1 cellular context compared by ENCODE assay signal in genomic region chr19:6279931-6280591, GRCh38.
TF ChIP-seq lines count a peak whose summit lies in the region.

MLLT1 (minus strand) TSS chr19:6279975; CDS start chr19:6279784, 191 bp downstream.

TF ChIP-seq in HepG2, 621 proteins besides CTCF, POLR2A, EP300 and RAD21 (continued from another document and continues in another):
- TF ChIP-seq XBP1 (CRISPR knock-in tag; IDR thresholded peaks at IDR 0.05) = no peak; the same call in 1 of the 2 replicates
- no peak for TF ChIP-seq ZNF772 (CRISPR knock-in tag; IDR thresholded peaks at IDR 0.05)
- peak; percentile 72 for TF ChIP-seq ZNF639 (CRISPR knock-in tag; conservative IDR thresholded peaks at IDR 0.05)
- TF ChIP-seq TRIM24 (CRISPR knock-in tag; IDR thresholded peaks at IDR 0.05) = no peak
- no peak; the same call in 1 of the 2 replicates for TF ChIP-seq ZNF556 (CRISPR knock-in tag; IDR thresholded peaks at IDR 0.05; ENCODE audit: borderline replicate concordance)
- no peak for TF ChIP-seq ZNF337 (CRISPR knock-in tag; IDR thresholded peaks at IDR 0.05; ENCODE audit: borderline replicate concordance, low read depth)
- TF ChIP-seq ZNF329 (CRISPR knock-in tag; IDR thresholded peaks at IDR 0.05; ENCODE audit: low read depth) = no peak
- no peak for TF ChIP-seq NR3C1 (CRISPR knock-in tag; IDR thresholded peaks at IDR 0.05)
- no peak for TF ChIP-seq SNAPC5 (CRISPR knock-in tag; IDR thresholded peaks at IDR 0.05; ENCODE audit: borderline replicate concordance)
- no peak for TF ChIP-seq SIX4 (CRISPR knock-in tag; IDR thresholded peaks at IDR 0.05)
- no peak for TF ChIP-seq HMG20A (CRISPR knock-in tag; IDR thresholded peaks at IDR 0.05; ENCODE audit: borderline replicate concordance)
- no peak for TF ChIP-seq ZNF17 (CRISPR knock-in tag; IDR thresholded peaks at IDR 0.05)
- no peak for TF ChIP-seq ZNF703 (CRISPR knock-in tag; IDR thresholded peaks at IDR 0.05; ENCODE audit: borderline replicate concordance)
- peak; percentile 60; the same call in 1 of the 2 replicates for TF ChIP-seq ZSCAN21 (CRISPR knock-in tag; IDR thresholded peaks at IDR 0.05; ENCODE audit: borderline replicate concordance)
- no peak for TF ChIP-seq ZBTB34 (CRISPR knock-in tag; IDR thresholded peaks at IDR 0.05)
- no peak for TF ChIP-seq ZNF878 (CRISPR knock-in tag; IDR thresholded peaks at IDR 0.05)
- TF ChIP-seq ZNF468 (CRISPR knock-in tag; IDR thresholded peaks at IDR 0.05) = no peak
- peak; percentile 88 for TF ChIP-seq REL (CRISPR knock-in tag; conservative IDR thresholded peaks at IDR 0.05)
- no peak for TF ChIP-seq PAX8 (CRISPR knock-in tag; IDR thresholded peaks at IDR 0.05; ENCODE audit: borderline replicate concordance)
- no peak for TF ChIP-seq ZNF446 (CRISPR knock-in tag; IDR thresholded peaks at IDR 0.05)
- TF ChIP-seq ZNF343 (CRISPR knock-in tag; IDR thresholded peaks at IDR 0.05) = no peak
- 0 out of 2 replicates have a peak, but pooled peaks have one; percentile 26 for TF ChIP-seq DNMT3B (CRISPR knock-in tag; conservative IDR thresholded peaks at IDR 0.05)
- TF ChIP-seq ZNF562 (CRISPR knock-in tag; IDR thresholded peaks at IDR 0.05; ENCODE audit: borderline replicate concordance) = peak; percentile 56; the same call in 1 of the 2 replicates
- no peak for TF ChIP-seq ETS1 (CRISPR knock-in tag; IDR thresholded peaks at IDR 0.05)
- TF ChIP-seq ZNF746 (CRISPR knock-in tag; IDR thresholded peaks at IDR 0.05) = peak; percentile 87
- TF ChIP-seq MTA3 (CRISPR knock-in tag; IDR thresholded peaks at IDR 0.05) = no peak
- no peak for TF ChIP-seq ZNF781 (CRISPR knock-in tag; IDR thresholded peaks at IDR 0.05; ENCODE audit: borderline replicate concordance, not compliant biosample characterization)
- no peak for TF ChIP-seq RBAK (CRISPR knock-in tag; IDR thresholded peaks at IDR 0.05)
- no peak for TF ChIP-seq NRL (CRISPR knock-in tag; IDR thresholded peaks at IDR 0.05; ENCODE audit: borderline replicate concordance)
- peak; percentile 73 for TF ChIP-seq CREB1 (IDR thresholded peaks at IDR 0.05)
- TF ChIP-seq CREB1 (CRISPR knock-in tag; IDR thresholded peaks at IDR 0.05) = no peak
- TF ChIP-seq ZNF333 (CRISPR knock-in tag; IDR thresholded peaks at IDR 0.05; ENCODE audit: borderline replicate concordance) = 0 out of 2 replicates have a peak, but pooled peaks have one; percentile 34
- TF ChIP-seq ZNF264 (CRISPR knock-in tag; IDR thresholded peaks at IDR 0.05) = no peak
- TF ChIP-seq BRCA1 (CRISPR knock-in tag; IDR thresholded peaks at IDR 0.05) = no peak
- no peak for TF ChIP-seq ZBTB42 (CRISPR knock-in tag; IDR thresholded peaks at IDR 0.05)
- peak; percentile 94 for TF ChIP-seq ERF (CRISPR knock-in tag; IDR thresholded peaks at IDR 0.05)
- no peak for TF ChIP-seq KDM6A (CRISPR knock-in tag; IDR thresholded peaks at IDR 0.05; ENCODE audit: low read depth)
- no peak for TF ChIP-seq ZFP1 (CRISPR knock-in tag; IDR thresholded peaks at IDR 0.05)
- peak; percentile 59 for TF ChIP-seq SAP130 (CRISPR knock-in tag; IDR thresholded peaks at IDR 0.05; ENCODE audit: low read depth)
- TF ChIP-seq ZNF101 (CRISPR knock-in tag; IDR thresholded peaks at IDR 0.05; ENCODE audit: borderline replicate concordance, low read depth) = no peak
- TF ChIP-seq POGK (CRISPR knock-in tag; conservative IDR thresholded peaks at IDR 0.05) = no peak; the same call in 1 of the 2 replicates
- TF ChIP-seq HMGXB3 (CRISPR knock-in tag; IDR thresholded peaks at IDR 0.05; ENCODE audit: borderline replicate concordance) = no peak
- TF ChIP-seq ZNF33A (CRISPR knock-in tag; IDR thresholded peaks at IDR 0.05; ENCODE audit: borderline replicate concordance) = no peak
- peak; percentile 50; the same call in 1 of the 2 replicates for TF ChIP-seq ZNF558 (CRISPR knock-in tag; IDR thresholded peaks at IDR 0.05; ENCODE audit: borderline replicate concordance)
- TF ChIP-seq ZNF138 (CRISPR knock-in tag; IDR thresholded peaks at IDR 0.05; ENCODE audit: low read depth) = peak; percentile 31; the same call in 1 of the 2 replicates
- TF ChIP-seq U2AF1 (optimal IDR thresholded peaks at IDR 0.05; ENCODE audit: low read depth, low read length) = no peak
- no peak; the same call in 1 of the 2 replicates for TF ChIP-seq ZNF891 (CRISPR knock-in tag; IDR thresholded peaks at IDR 0.05)
- no peak for TF ChIP-seq SMAD1 (CRISPR knock-in tag; IDR thresholded peaks at IDR 0.05; ENCODE audit: borderline replicate concordance, low read depth)
- TF ChIP-seq ZNF713 (CRISPR knock-in tag; IDR thresholded peaks at IDR 0.05) = no peak
- no peak; the same call in 1 of the 2 replicates for TF ChIP-seq SRY (CRISPR knock-in tag; IDR thresholded peaks at IDR 0.05)
- TF ChIP-seq TCF7L2 (IDR thresholded peaks at IDR 0.05; ENCODE audit: low read depth, low read length) = no peak
- peak; percentile 37; the same call in 1 of the 2 replicates for TF ChIP-seq MNT (IDR thresholded peaks at IDR 0.05)
- TF ChIP-seq GZF1 (CRISPR knock-in tag; IDR thresholded peaks at IDR 0.05) = no peak
- TF ChIP-seq ZNF18 (CRISPR knock-in tag; IDR thresholded peaks at IDR 0.05; ENCODE audit: insufficient replicate concordance) = peak; percentile 56
- no peak for TF ChIP-seq MXD1 (CRISPR knock-in tag; IDR thresholded peaks at IDR 0.05)
- TF ChIP-seq ZNF784 (CRISPR knock-in tag; IDR thresholded peaks at IDR 0.05; ENCODE audit: borderline replicate concordance) = no peak
- TF ChIP-seq TMF1 (CRISPR knock-in tag; IDR thresholded peaks at IDR 0.05; ENCODE audit: low read depth) = no peak
- peak; percentile 96 for TF ChIP-seq CHD4 (IDR thresholded peaks at IDR 0.05; ENCODE audit: borderline replicate concordance, low read length)
- TF ChIP-seq NR2F1 (CRISPR knock-in tag; IDR thresholded peaks at IDR 0.05) = no peak
